ENCODE assay signal across 8 cellular contexts in genomic region chr12:43210437-43211197, GRCh38.
DNase-seq lines count a peak whose midpoint lies in the region; ATAC-seq, FAIRE-seq and TF ChIP-seq lines count a peak whose summit lies in the region.

No MANE protein-coding gene starts in this region.

- no peak overlapping the region for H3K4me3 Mint-ChIP-seq in naive thymus-derived CD8-positive, alpha-beta T cell

- H2BK15ac ChIP-seq in H1 (ENCODE audit: low read length), result no peak overlapping the region

- no peak overlapping the region for H2BK5ac ChIP-seq in H1 (ENCODE audit: low read depth, low read length)

- H3K27me3 Mint-ChIP-seq in naive thymus-derived CD8-positive, alpha-beta T cell, result no peaks in the 10 kb centered on the region

- H3K9me3 Mint-ChIP-seq in naive thymus-derived CD8-positive, alpha-beta T cell, result no peaks in the 10 kb centered on the region

- CTCF ChIA-PET in H1 (lab: Charles Lee; ENCODE audit: partially characterized antibody), result interaction anchor here (0.6 kb wide), 1 partner anchor 1416 kb away, joined by 4 read pairs; no protein-coding TSS in a partner anchor
- CTCF ChIA-PET in RWPE1 (lab: Yijun Ruan, JAX), result no interaction called here

- no peak overlapping the region for H2AK5ac ChIP-seq in H1 (ENCODE audit: low read depth, low read length)

- H3K9ac ChIP-seq in H1 (replicated peaks in 1 of 4; ENCODE audit: extremely low read depth in 1 of 4, low read depth in 3 of 4, low read length in 3 of 4), result no peak overlapping the region

- H3K9me3 ChIP-seq in H1 (ENCODE audit: insufficient read depth in 2 of 2, low read depth in 1 of 2, low read length in 1 of 2), result no peaks in the 10 kb centered on the region

- H3K27ac ChIP-seq in H1 (ENCODE audit: low read depth, low read length) (no peak overlapping the region), RWPE1 (no peak overlapping the region)

- TF ChIP-seq CTCF in H1 (IDR thresholded peaks at IDR 0.05; ENCODE audit: control extremely low read depth in 1 of 3, insufficient read depth in 1 of 3, low read depth in 1 of 3, low read length in 3 of 3) (no peak), RWPE1 (conservative IDR thresholded peaks at IDR 0.05; ENCODE audit: low read depth) (no peak)

- H3K36me3 Mint-ChIP-seq in naive thymus-derived CD8-positive, alpha-beta T cell, result no peaks in the 10 kb centered on the region

- no peak overlapping the region for H3K4me3 ChIP-seq in H1 (ENCODE audit: extremely low read depth in 1 of 4, insufficient read depth in 2 of 4, low read depth in 3 of 4, low read length in 4 of 4)

- H3K23ac ChIP-seq in H1 (ENCODE audit: insufficient read length), result no peak overlapping the region

- no peak overlapping the region for H3K4me2 ChIP-seq in H1 (ENCODE audit: insufficient read depth in 1 of 2, low read depth in 2 of 2, low read length in 2 of 2)

- H3K23me2 ChIP-seq in H1 (ENCODE audit: low read depth, low read length), result no peaks in the 10 kb centered on the region

- no peaks in the 10 kb centered on the region for H3K36me3 ChIP-seq in H1 (ENCODE audit: control insufficient read depth in 2 of 4, insufficient read depth in 4 of 4, low read length in 3 of 4)

- no peak overlapping the region for H3K27ac Mint-ChIP-seq in naive thymus-derived CD8-positive, alpha-beta T cell

- no peak for TF ChIP-seq POLR2A in H1 (IDR thresholded peaks at IDR 0.05; ENCODE audit: control extremely low read depth in 1 of 2, low read depth in 2 of 2, low read length in 2 of 2)

- H2BK120ac ChIP-seq in H1 (replicated peaks; ENCODE audit: low read depth, low read length), result no peak overlapping the region

- ATAC-seq in GM21360 (IDR thresholded peaks at IDR 0.05; ENCODE audit: unreplicated experiment), result peak; percentile 99
- ATAC-seq in HG03558 (IDR thresholded peaks at IDR 0.05; ENCODE audit: extremely low read depth, unreplicated experiment), result peak; percentile 89
- ATAC-seq in naive thymus-derived CD8-positive, alpha-beta T cell, result no peak

- no peak for TF ChIP-seq RAD21 in H1 (IDR thresholded peaks at IDR 0.05 in 1 of 2, conservative IDR thresholded peaks at IDR 0.05 in 1 of 2; ENCODE audit: low read depth in 2 of 2, low read length in 2 of 2)

- H2BK12ac ChIP-seq in H1 (ENCODE audit: low read depth, low read length), result no peak overlapping the region

- no peaks in the 10 kb centered on the region for H4K20me1 ChIP-seq in H1 (replicated peaks in 1 of 2; ENCODE audit: control insufficient read depth in 1 of 2, insufficient read depth in 2 of 2, low read length in 2 of 2)

- H2AFZ ChIP-seq in H1 (ENCODE audit: low read length), result peak overlapping the region; percentile 45; the same call in 1 of the 2 replicates

- no peak overlapping the region for H4K5ac ChIP-seq in H1 (ENCODE audit: insufficient read length, low read depth, low read length)

- no peaks in the 10 kb centered on the region for H3K4me1 ChIP-seq in H1 (replicated peaks in 1 of 4; ENCODE audit: control insufficient read depth in 3 of 4, insufficient read depth in 4 of 4, low read length in 3 of 4)

- H3K79me1 ChIP-seq in H1 (ENCODE audit: low read depth, low read length), result no peaks in the 10 kb centered on the region

- H3K79me2 ChIP-seq in H1 (ENCODE audit: control insufficient read depth in 1 of 2, insufficient read depth in 2 of 2, low read length in 2 of 2), result no peaks in the 10 kb centered on the region

- H3K4me1 Mint-ChIP-seq in naive thymus-derived CD8-positive, alpha-beta T cell, result peaks cover 0 to 7% (median 0%) of the 10 kb centered on the region in 4 donors

- H4K8ac ChIP-seq in H1 (ENCODE audit: extremely low read depth, insufficient read depth, low read length), result no peak overlapping the region

- peak; percentile 18 for DNase-seq in AG08395 (ENCODE audit: low spot score)
- DNase-seq in H1 (ENCODE audit: low read depth in 1 of 2, low spot score in 2 of 2), result no peak
- DNase-seq in GDM1 (lab: John Stamatoyannopoulos, UW), result no peak
- no peak for DNase-seq in RWPE1 (ENCODE audit: low spot score)
- DNase-seq in naive thymus-derived CD8-positive, alpha-beta T cell, result no peak
- no peak for DNase-seq in anterior cingulate cortex (lab: John Stamatoyannopoulos, UW)

- no peak overlapping the region for H3K14ac ChIP-seq in H1 (ENCODE audit: insufficient read length)

- no peak overlapping the region for H3K4ac ChIP-seq in H1 (replicated peaks; ENCODE audit: insufficient read length, low read depth, low read length)

- WGBS in H1 (ENCODE audit: extremely low coverage in 1 of 2, insufficient coverage in 1 of 2, insufficient read length in 1 of 2, insufficient replicate concordance in 2 of 2, low coverage in 1 of 2, low lambda C conversion rate in 2 of 2, missing lambda C conversion rate in 1 of 2), 2 experiments, result 94% methylated on average over 6 of the region's 6 CpGs; no CpG with 5 or more reads in 1 of the 2 experiments

- FAIRE-seq in H1 (lab: Jason Lieb, UNC), result no peak

- no peak overlapping the region for H3K56ac ChIP-seq in H1 (replicated peaks; ENCODE audit: insufficient read length, low read depth, low read length)

- no peak overlapping the region for H2BK20ac ChIP-seq in H1 (ENCODE audit: low read length)

- no peak for TF ChIP-seq EP300 in H1 (IDR thresholded peaks at IDR 0.05; ENCODE audit: borderline replicate concordance in 1 of 2, low read depth in 2 of 2, low read length in 2 of 2)

- H3K27me3 ChIP-seq in H1 (replicated peaks in 1 of 4; ENCODE audit: control insufficient read depth in 3 of 4, extremely low read depth in 1 of 4, insufficient read depth in 3 of 4, low read length in 3 of 4), result no peaks in the 10 kb centered on the region

- POLR2A ChIA-PET in H1 (lab: Charles Lee; ENCODE audit: partially characterized antibody), result interaction anchor here (0.6 kb wide), 1 partner anchor 247 kb away, joined by 4 read pairs; no protein-coding TSS in a partner anchor
- POLR2A ChIA-PET in RWPE1 (lab: Yijun Ruan, JAX; ENCODE audit: low non-redundant PET), result no interaction called here
- POLR2A ChIA-PET in naive thymus-derived CD8-positive, alpha-beta T cell (lab: Charles Lee), result no interaction called here

- H4K91ac ChIP-seq in H1 (replicated peaks; ENCODE audit: insufficient read length, low read length), result no peak overlapping the region

- no peak overlapping the region for H3K18ac ChIP-seq in H1 (ENCODE audit: extremely low read depth, low read length)

TF ChIP-seq in H1, 55 proteins besides CTCF, POLR2A, EP300 and RAD21:
- TF ChIP-seq POU5F1 (IDR thresholded peaks at IDR 0.05; ENCODE audit: low read depth, low read length) (no peak), GABPA (IDR thresholded peaks at IDR 0.05; ENCODE audit: borderline replicate concordance, insufficient read depth, low read length) (no peak), POLR2AphosphoS5 (IDR thresholded peaks at IDR 0.05; ENCODE audit: low read depth, low read length) (no peak), PHF8 (conservative IDR thresholded peaks at IDR 0.05; ENCODE audit: low read depth, low read length) (no peak), SIX5 (IDR thresholded peaks at IDR 0.05; ENCODE audit: low read depth, low read length) (no peak), NANOG (IDR thresholded peaks at IDR 0.05; ENCODE audit: insufficient read depth, low read depth, low read length, poor library complexity, severe bottlenecking) (no peak), SP4 (IDR thresholded peaks at IDR 0.05; ENCODE audit: low read length) (no peak), EZH2 (IDR thresholded peaks at IDR 0.05; ENCODE audit: low read depth, low read length, severe bottlenecking) (no peak), BCL11A (IDR thresholded peaks at IDR 0.05; ENCODE audit: low read depth in 2 of 2, low read length in 2 of 2) (no peak), CTBP2 (IDR thresholded peaks at IDR 0.05; ENCODE audit: borderline replicate concordance, insufficient read depth, insufficient read length, low read length) (no peak), YY1 (IDR thresholded peaks at IDR 0.05; ENCODE audit: low read depth, low read length) (no peak), ASH2L (IDR thresholded peaks at IDR 0.05; ENCODE audit: low read length) (no peak), RXRA (IDR thresholded peaks at IDR 0.05; ENCODE audit: insufficient read depth, low read depth, low read length) (no peak), CBX5 (IDR thresholded peaks at IDR 0.05; ENCODE audit: low read depth, low read length) (no peak), SP1 (IDR thresholded peaks at IDR 0.05; ENCODE audit: low read depth, low read length) (no peak)
TF ChIP-seq in H1: peak in this region for 0.

Comparison
In these comparisons a context has a peak if more than half of its experiments do, and no peak if none do; other contexts are left out.
1. ATAC-seq: peak in GM21360 (single experiment) and HG03558 (single experiment); none in naive thymus-derived CD8-positive, alpha-beta T cell (0 of 2).